ENCODE assay signal across 16 cellular contexts in the genomic region with DNA sequence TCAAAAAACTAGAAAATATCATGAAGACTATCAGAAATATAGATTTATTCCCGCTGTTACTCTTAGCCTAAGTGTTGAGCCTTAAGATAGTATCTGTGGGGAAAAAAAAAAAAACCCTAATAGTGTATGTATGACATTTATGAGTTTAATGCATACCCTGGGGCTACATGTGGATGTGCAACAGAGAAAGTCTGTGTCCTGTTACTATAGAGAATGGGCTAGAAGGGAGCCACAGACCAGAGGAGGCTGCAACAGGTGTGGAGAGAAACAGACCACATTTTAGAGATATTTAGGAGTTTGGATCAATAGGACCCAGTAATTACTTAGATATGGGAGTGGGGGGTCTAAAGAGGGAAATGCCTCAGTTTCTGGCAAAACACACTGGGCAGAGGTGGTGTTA.
"Had no signal": no experiment of that assay in that cellular context is flagged by ENCODE, and none has a peak within 500 bp of the region (broad histone marks: within the 10 kb centered on the region; RNA-seq: fewer than 3 reads in every experiment).

No MANE protein-coding gene starts in this region.

- H3K9me3 ChIP-seq: esophagus muscularis mucosa, gastrocnemius medialis, testis, uterus had no signal

- DNase-seq: activated gamma-delta T cell treated with Interleukin-2 at 50 U/mL for 16 hours; activated T-cell treated with anti-CD3 and anti-CD28 coated beads, Interleukin-2, amount 50 U/mL, for 1 hour; anterior cingulate cortex; caudate nucleus; effector CD8-positive, alpha-beta T cell; gastrocnemius medialis; head of caudate nucleus; hypothalamus; nucleus accumbens; posterior cingulate gyrus; stimulated activated CD4-positive, alpha-beta T cell treated with anti-CD3 and anti-CD28 coated beads, Interleukin-4, amount 100 ng/mL, for 1 hour; stimulated activated naive CD4-positive, alpha-beta T cell; testis; trophoblast cell; uterus had no signal

- H3K4me3 ChIP-seq: esophagus muscularis mucosa, gastrocnemius medialis, testis, uterus had no signal

- H3K4me1 ChIP-seq: testis, uterus had no signal

- H3K27ac ChIP-seq: esophagus muscularis mucosa, gastrocnemius medialis, testis, uterus had no signal

- H3K27me3 ChIP-seq: esophagus muscularis mucosa, gastrocnemius medialis, testis, uterus had no signal

- H3K36me3 ChIP-seq: esophagus muscularis mucosa, gastrocnemius medialis, uterus had no signal
